In genomic region chr4:3860061-3860912, GRCh38 we compare ENCODE assay signal across 13 cellular contexts.
DNase-seq lines count a peak whose midpoint lies in the region; ATAC-seq and TF ChIP-seq lines count a peak whose summit lies in the region.
"Had no signal": no experiment of that assay in that cellular context is flagged by ENCODE, and none has a peak within 500 bp of the region (broad histone marks: within the 10 kb centered on the region; RNA-seq: fewer than 3 reads in every experiment).

No MANE protein-coding gene starts in this region.

- no peaks in the 10 kb centered on the region for H3K36me3 Mint-ChIP-seq in chondrocyte (ENCODE audit: low read depth)
- no peaks in the 10 kb centered on the region for H3K36me3 Mint-ChIP-seq in endothelial cell (ENCODE audit: low read depth, unreplicated experiment)
- H3K36me3 Mint-ChIP-seq: CD4-positive, alpha-beta memory T cell; IgD-negative memory B cell had no signal

- no peaks in the 10 kb centered on the region for H3K9me3 ChIP-seq in right cardiac atrium (ENCODE audit: control insufficient read depth, low read length)
- H3K9me3 ChIP-seq: A549, BE2C had no signal

- intact Hi-C loops in left cardiac atrium (cut with DNase I) (no loop called here), right cardiac atrium (cut with DNase I) (no loop called here)

- H3K4me3 Mint-ChIP-seq in chondrocyte (ENCODE audit: unreplicated experiment) (no peak overlapping the region), endothelial cell (ENCODE audit: unreplicated experiment) (no peak overlapping the region)
- H3K4me3 Mint-ChIP-seq: CD4-positive, alpha-beta memory T cell; IgD-negative memory B cell had no signal

- ATAC-seq in left cardiac atrium (no peak), right cardiac atrium (no peak)
- ATAC-seq: A549, HCT116 had no signal

- DNase-seq in left cardiac atrium (peak; percentile 9), right cardiac atrium (no peak), chondrocyte (ENCODE audit: low spot score) (peak; percentile 84), myocyte (ENCODE audit: low read depth) (peak; percentile 59), endothelial cell (ENCODE audit: low spot score) (no peak), foreskin fibroblast (no peak)
- no peak for DNase-seq in stimulated activated naive CD4-positive, alpha-beta T cell (lab: John Stamatoyannopoulos, UW)
- DNase-seq: BE2C; CD4-positive, alpha-beta memory T cell had no signal

- H3K9me3 Mint-ChIP-seq in chondrocyte (ENCODE audit: low read depth) (no peaks in the 10 kb centered on the region), endothelial cell (ENCODE audit: unreplicated experiment) (no peaks in the 10 kb centered on the region)
- H3K9me3 Mint-ChIP-seq: IgD-negative memory B cell had no signal

- H3K27me3 Mint-ChIP-seq in chondrocyte (ENCODE audit: low read depth) (peaks cover 47% of the 10 kb centered on the region), endothelial cell (ENCODE audit: unreplicated experiment) (peaks cover 3% of the 10 kb centered on the region)

- TF ChIP-seq CTCF in chondrocyte (IDR thresholded peaks at IDR 0.05) (no peak), endothelial cell (IDR thresholded peaks at IDR 0.05; ENCODE audit: unreplicated experiment) (no peak), foreskin fibroblast (IDR thresholded peaks at IDR 0.05; ENCODE audit: low read depth, low read length) (no peak)

- no peaks in the 10 kb centered on the region for H3K4me1 ChIP-seq in right cardiac atrium (ENCODE audit: control insufficient read depth, insufficient read depth, low read length)
- H3K4me1 ChIP-seq: A549, BE2C had no signal

- no peak overlapping the region for H3K27ac ChIP-seq in right cardiac atrium (ENCODE audit: low read length)
- H3K27ac ChIP-seq: A549, C4-2B had no signal

- no peak overlapping the region for H3K4me3 ChIP-seq in right cardiac atrium (ENCODE audit: low read length)
- no peak overlapping the region for H3K4me3 ChIP-seq in foreskin fibroblast (ENCODE audit: low read depth in 1 of 2, low read length in 2 of 2)
- H3K4me3 ChIP-seq: A549 had no signal

- WGBS in right cardiac atrium = 72% methylated on average over 35 of the region's 35 CpGs

- no peaks in the 10 kb centered on the region for H3K4me1 Mint-ChIP-seq in chondrocyte (ENCODE audit: low read depth)
- H3K4me1 Mint-ChIP-seq in endothelial cell (ENCODE audit: unreplicated experiment) = peaks cover 6% of the 10 kb centered on the region
- H3K4me1 Mint-ChIP-seq: CD4-positive, alpha-beta memory T cell; IgD-negative memory B cell had no signal

- H3K27ac Mint-ChIP-seq in chondrocyte (ENCODE audit: unreplicated experiment) = no peak overlapping the region
- no peak overlapping the region for H3K27ac Mint-ChIP-seq in endothelial cell (ENCODE audit: unreplicated experiment)
- H3K27ac Mint-ChIP-seq: CD4-positive, alpha-beta memory T cell; IgD-negative memory B cell had no signal

- H3K27me3 ChIP-seq in right cardiac atrium (ENCODE audit: control insufficient read depth, insufficient read depth) = no peaks in the 10 kb centered on the region
- H3K27me3 ChIP-seq: BE2C had no signal

Comparison
In these comparisons a context has a peak if more than half of its experiments do, and no peak if none do; other contexts are left out.
1. DNase-seq: peak in left cardiac atrium (single experiment), chondrocyte (single experiment) and myocyte (single experiment); none in right cardiac atrium (0 of 3), endothelial cell (single experiment), foreskin fibroblast (0 of 2) and stimulated activated naive CD4-positive, alpha-beta T cell (0 of 6).